In genomic region chr11:126938718-126939117, GRCh38 we compare ENCODE assay signal across 29 cellular contexts.
"Had no signal": no experiment of that assay in that cellular context is flagged by ENCODE, and none has a peak within 500 bp of the region (broad histone marks: within the 10 kb centered on the region; RNA-seq: fewer than 3 reads in every experiment).

No MANE protein-coding gene starts in this region.

- H3K36me3 Mint-ChIP-seq: immature natural killer cell; naive B cell; natural killer cell; stimulated activated effector memory CD8-positive, alpha-beta T cell treated with anti-CD3 and anti-CD28 coated beads, Interleukin-12 subunit alpha, Interleukin-12 subunit beta, amount 100 ng/mL, for 72 hours; type B pancreatic cell had no signal

- H3K4me1 Mint-ChIP-seq: immature natural killer cell; naive B cell; natural killer cell; nephron progenitor cell; neural progenitor cell; stimulated activated effector memory CD8-positive, alpha-beta T cell treated with anti-CD3 and anti-CD28 coated beads, Interleukin-12 subunit alpha, Interleukin-12 subunit beta, amount 100 ng/mL, for 72 hours; stimulated activated naive CD8-positive, alpha-beta T cell treated with anti-CD3 and anti-CD28 coated beads, Interleukin-15, amount 100 ng/mL, for 72 hours had no signal

- H3K4me3 Mint-ChIP-seq: immature natural killer cell; naive B cell; natural killer cell; nephron progenitor cell; neural progenitor cell; stimulated activated effector memory CD8-positive, alpha-beta T cell treated with anti-CD3 and anti-CD28 coated beads, Interleukin-12 subunit alpha, Interleukin-12 subunit beta, amount 100 ng/mL, for 72 hours; stimulated activated naive CD8-positive, alpha-beta T cell treated with anti-CD3 and anti-CD28 coated beads, Interleukin-15, amount 100 ng/mL, for 72 hours; type B pancreatic cell had no signal

- ATAC-seq: left colon; lower lobe of right lung; natural killer cell; right cardiac atrium; stimulated activated effector memory CD8-positive, alpha-beta T cell treated with anti-CD3 and anti-CD28 coated beads, Interleukin-12 subunit alpha, Interleukin-12 subunit beta, amount 100 ng/mL, for 72 hours; stimulated activated naive CD8-positive, alpha-beta T cell treated with anti-CD3 and anti-CD28 coated beads, Interleukin-15, amount 100 ng/mL, for 72 hours had no signal

- H3K36me3 ChIP-seq: left ventricle myocardium inferior, lower lobe of right lung, neural progenitor cell, neutrophil, ovary, sigmoid colon, spleen, tibial nerve, vagina had no signal

- H3K27me3 Mint-ChIP-seq: naive B cell; stimulated activated naive CD8-positive, alpha-beta T cell treated with anti-CD3 and anti-CD28 coated beads, Interleukin-15, amount 100 ng/mL, for 72 hours had no signal

- H3K9ac ChIP-seq: neural progenitor cell had no signal

- H3K4me1 ChIP-seq: left ventricle myocardium inferior, lower lobe of right lung, neural progenitor cell, sigmoid colon, spleen, tibial nerve, vagina had no signal

- H3K9me3 ChIP-seq: lower lobe of right lung, neutrophil, ovary, vagina had no signal

- H3K4me3 ChIP-seq: left ventricle myocardium inferior, lower lobe of right lung, neural progenitor cell, ovary, sigmoid colon, spleen, tibial nerve, vagina had no signal

- H3K27ac Mint-ChIP-seq: immature natural killer cell; naive B cell; natural killer cell; nephron progenitor cell; neural progenitor cell; progenitor cell of endocrine pancreas; stimulated activated effector memory CD8-positive, alpha-beta T cell treated with anti-CD3 and anti-CD28 coated beads, Interleukin-12 subunit alpha, Interleukin-12 subunit beta, amount 100 ng/mL, for 72 hours; stimulated activated naive CD8-positive, alpha-beta T cell treated with anti-CD3 and anti-CD28 coated beads, Interleukin-15, amount 100 ng/mL, for 72 hours; type B pancreatic cell had no signal

- H3K27ac ChIP-seq: left ventricle myocardium inferior, lower lobe of right lung, neural progenitor cell, neutrophil, ovary, sigmoid colon, spleen, tibial nerve, vagina had no signal

- DNase-seq: hippocampal formation; immature natural killer cell; kidney; left colon; left ventricle myocardium inferior; lower lobe of right lung; mammary epithelial cell; mesenchymal stem cell; naive B cell; natural killer cell; nephron progenitor cell; occipital lobe; ovary; retina; right cardiac atrium; sigmoid colon; small intestine; spleen; stimulated activated CD4-positive, alpha-beta T cell treated with anti-CD3 and anti-CD28 coated beads, Interleukin-4, amount 100 ng/mL, for 24 hours; stimulated activated naive CD4-positive, alpha-beta T cell treated with Interleukin-2 at 50 U/mL for 16 hours; stimulated activated naive CD8-positive, alpha-beta T cell treated with anti-CD3 and anti-CD28 coated beads, Interleukin-15, amount 100 ng/mL, for 72 hours; substantia nigra had no signal

- H3K27me3 ChIP-seq: neural progenitor cell, neutrophil, ovary, sigmoid colon, spleen, tibial nerve, vagina had no signal

- H3K9me3 Mint-ChIP-seq: immature natural killer cell; natural killer cell; stimulated activated effector memory CD8-positive, alpha-beta T cell treated with anti-CD3 and anti-CD28 coated beads, Interleukin-12 subunit alpha, Interleukin-12 subunit beta, amount 100 ng/mL, for 72 hours; type B pancreatic cell had no signal
